ENCODE assay signal across 8 cellular contexts in genomic region chr19:47225746-47226425, GRCh38. TPM values are rescaled to one million over a fixed set of nuclear protein-coding genes. Genes with fewer than 3 reads are reported as not detected.
A peak's percentile ranks its signal among the peaks of the same experiment; 100 is the strongest.
DNase-seq lines count a peak whose midpoint lies in the region; ATAC-seq and TF ChIP-seq lines count a peak whose summit lies in the region.

No MANE protein-coding gene starts in this region.

- H3K27ac ChIP-seq in CD4-positive, alpha-beta T cell (ENCODE audit: low read depth, low read length): peak overlapping the region; percentile 85
- H3K27ac ChIP-seq in Peyer's patch: peak overlapping the region; percentile 97 to 100 (median 99)

- H3K36me3 Mint-ChIP-seq in CD4-positive, alpha-beta T cell (ENCODE audit: low read depth): peaks cover 15% of the 10 kb centered on the region
- no peaks in the 10 kb centered on the region for H3K36me3 Mint-ChIP-seq in IgD-negative memory B cell
- peaks cover 0 to 12% (median 0%) of the 10 kb centered on the region in 3 donors for H3K36me3 Mint-ChIP-seq in naive thymus-derived CD8-positive, alpha-beta T cell
- H3K36me3 Mint-ChIP-seq in stimulated activated effector memory CD8-positive, alpha-beta T cell treated with anti-CD3 and anti-CD28 coated beads, Interleukin-12 subunit alpha, Interleukin-12 subunit beta, amount 100 ng/mL, for 72 hours: peaks cover 53% of the 10 kb centered on the region

- H3K27me3 ChIP-seq in CD4-positive, alpha-beta T cell (ENCODE audit: control insufficient read depth, insufficient read depth, low read length): no peaks in the 10 kb centered on the region
- H3K27me3 ChIP-seq in Peyer's patch: no peaks in the 10 kb centered on the region

- H3K9me3 Mint-ChIP-seq in CD4-positive, alpha-beta T cell: no peaks in the 10 kb centered on the region
- no peaks in the 10 kb centered on the region for H3K9me3 Mint-ChIP-seq in IgD-negative memory B cell
- no peaks in the 10 kb centered on the region for H3K9me3 Mint-ChIP-seq in naive thymus-derived CD8-positive, alpha-beta T cell
- no peaks in the 10 kb centered on the region for H3K9me3 Mint-ChIP-seq in stimulated activated effector memory CD8-positive, alpha-beta T cell treated with anti-CD3 and anti-CD28 coated beads, Interleukin-12 subunit alpha, Interleukin-12 subunit beta, amount 100 ng/mL, for 72 hours

- peak overlapping the region; percentile 85 for H3K27ac Mint-ChIP-seq in CD4-positive, alpha-beta T cell
- H3K27ac Mint-ChIP-seq in IgD-negative memory B cell: peak overlapping the region; percentile 79 to 93 (median 85)
- H3K27ac Mint-ChIP-seq in naive thymus-derived CD8-positive, alpha-beta T cell: peak overlapping the region; percentile 6 to 94 (median 88)
- H3K27ac Mint-ChIP-seq in stimulated activated effector memory CD8-positive, alpha-beta T cell treated with anti-CD3 and anti-CD28 coated beads, Interleukin-12 subunit alpha, Interleukin-12 subunit beta, amount 100 ng/mL, for 72 hours: peak overlapping the region; percentile 96

- H3K36me3 ChIP-seq in Peyer's patch: peaks cover 0 to 15% (median 0%) of the 10 kb centered on the region in 3 donors

- DNase-seq in CD4-positive, alpha-beta T cell: peak; percentile 79 to 91 (median 83)
- peak; percentile 87 to 94 (median 93) for DNase-seq in Peyer's patch
- DNase-seq in activated T-helper 1 cell treated with anti-CD3 and anti-CD28 coated beads, Interleukin-2, amount 50 U/mL, for 16 hours (ENCODE audit: low read depth in 1 of 2, low spot score in 1 of 2): peak; percentile 77 to 80
- peak; percentile 78 for DNase-seq in fibroblast of mammary gland (ENCODE audit: low read depth)
- DNase-seq in naive thymus-derived CD8-positive, alpha-beta T cell: peak; percentile 81 to 91 (median 86)
- DNase-seq in stimulated activated effector memory CD8-positive, alpha-beta T cell treated with anti-CD3 and anti-CD28 coated beads, Interleukin-12 subunit alpha, Interleukin-12 subunit beta, amount 100 ng/mL, for 72 hours (ENCODE audit: low spot score in 2 of 2): peak; percentile 90 to 95

- peak overlapping the region; percentile 72 for H3K4me3 Mint-ChIP-seq in CD4-positive, alpha-beta T cell
- peak overlapping the region; percentile 50 to 80 (median 64) for H3K4me3 Mint-ChIP-seq in IgD-negative memory B cell
- peak overlapping the region in 9 of 10 donors; percentile 61 to 89 (median 75) for H3K4me3 Mint-ChIP-seq in naive thymus-derived CD8-positive, alpha-beta T cell
- no peak overlapping the region for H3K4me3 Mint-ChIP-seq in stimulated activated effector memory CD8-positive, alpha-beta T cell treated with anti-CD3 and anti-CD28 coated beads, Interleukin-12 subunit alpha, Interleukin-12 subunit beta, amount 100 ng/mL, for 72 hours

- peaks cover 15% of the 10 kb centered on the region for H3K4me1 Mint-ChIP-seq in CD4-positive, alpha-beta T cell (ENCODE audit: low read depth)
- peaks cover 3 to 11% (median 5%) of the 10 kb centered on the region in 3 donors for H3K4me1 Mint-ChIP-seq in IgD-negative memory B cell
- H3K4me1 Mint-ChIP-seq in naive thymus-derived CD8-positive, alpha-beta T cell: peaks cover 6 to 21% (median 12%) of the 10 kb centered on the region in 4 donors
- H3K4me1 Mint-ChIP-seq in stimulated activated effector memory CD8-positive, alpha-beta T cell treated with anti-CD3 and anti-CD28 coated beads, Interleukin-12 subunit alpha, Interleukin-12 subunit beta, amount 100 ng/mL, for 72 hours: peaks cover 13% of the 10 kb centered on the region

- peaks cover 4 to 42% (median 25%) of the 10 kb centered on the region in 4 donors for H3K4me1 ChIP-seq in Peyer's patch

- no peaks in the 10 kb centered on the region for H3K9me3 ChIP-seq in CD4-positive, alpha-beta T cell (ENCODE audit: control insufficient read depth, low read length)
- no peaks in the 10 kb centered on the region for H3K9me3 ChIP-seq in Peyer's patch

- no peak for TF ChIP-seq CTCF in CD4-positive, alpha-beta T cell (IDR thresholded peaks at IDR 0.05)
- TF ChIP-seq CTCF in Peyer's patch (IDR thresholded peaks at IDR 0.05): peak; percentile 38 to 71 (median 62)
- no peak for TF ChIP-seq CTCF in fibroblast of mammary gland (conservative IDR thresholded peaks at IDR 0.05; ENCODE audit: control insufficient read depth, insufficient read depth, low read depth, low read length)

- intact Hi-C loops in CD4-positive, alpha-beta T cell (cut with DNase I, micrococcal nuclease): loop anchor here in 1 of 2 experiments (1.0 to 5.0 kb wide), 2 partner anchors 48 to 79 kb away; partner anchors contain the start of gene INAFM1

- peak; percentile 54 for ATAC-seq in CD4-positive, alpha-beta T cell (ENCODE audit: poor library complexity)
- peak; percentile 36 for ATAC-seq in GM19463 (IDR thresholded peaks at IDR 0.05; ENCODE audit: unreplicated experiment)
- ATAC-seq in naive thymus-derived CD8-positive, alpha-beta T cell: peak; percentile 55 to 62
- peak; percentile 80 for ATAC-seq in stimulated activated effector memory CD8-positive, alpha-beta T cell treated with anti-CD3 and anti-CD28 coated beads, Interleukin-12 subunit alpha, Interleukin-12 subunit beta, amount 100 ng/mL, for 72 hours

- H3K27me3 Mint-ChIP-seq in CD4-positive, alpha-beta T cell: no peaks in the 10 kb centered on the region
- peaks cover 3% of the 10 kb centered on the region for H3K27me3 Mint-ChIP-seq in IgD-negative memory B cell
- H3K27me3 Mint-ChIP-seq in naive thymus-derived CD8-positive, alpha-beta T cell: no peaks in the 10 kb centered on the region

- CTCF ChIA-PET in CD4-positive, alpha-beta T cell (lab: Charles Lee): interaction anchor here (0.6 to 4.9 kb wide), 15 partner anchors 11 to 1455 kb away, joined by 3 to 63 read pairs (median 3); partner anchors contain the start of gene DHX34

- TF ChIP-seq POLR2A in Peyer's patch (IDR thresholded peaks at IDR 0.05): peak; percentile 100

- H3K4me3 ChIP-seq in Peyer's patch (peak overlapping the region; percentile 47 to 96 (median 80)), fibroblast of mammary gland (ENCODE audit: control insufficient read depth, low read depth, low read length) (no peak overlapping the region)

- POLR2A ChIA-PET in CD4-positive, alpha-beta T cell (lab: Charles Lee): interaction anchor here (0.5 to 3.6 kb wide), 23 partner anchors 8 to 437 kb away, joined by 3 to 49 read pairs (median 7); partner anchors contain the start of genes CCDC9, INAFM1, SAE1 and SLC1A5
- POLR2A ChIA-PET in naive thymus-derived CD8-positive, alpha-beta T cell (lab: Charles Lee): interaction anchor here (0.6 to 7.4 kb wide), 23 partner anchors 9 to 945 kb away, joined by 3 to 116 read pairs (median 7); partner anchors contain the start of genes CCDC9, INAFM1, SAE1 and ZC3H4

RNA-seq across cellular contexts. Expression of gene BBC3, which starts 5.1 kb away (rescaled TPM):
- total RNA-seq in CD4-positive, alpha-beta T cell: 10 to 100 TPM; 39.8 to 42.1 TPM
- 5.1 TPM for polyA plus RNA-seq in IgD-negative memory B cell
- 10 to 100 TPM in 1 of 4 donors, 1 to 10 TPM in 3; 4.1 to 10.0 (median 5.5) TPM for total RNA-seq in Peyer's patch
- total RNA-seq in naive thymus-derived CD8-positive, alpha-beta T cell: 10 to 100 TPM; 37.0 to 37.4 TPM
- 10 to 100 TPM in 1 of 3 donors, 1 to 10 TPM in 2; 7.2 to 13.0 (median 7.3) TPM for polyA plus RNA-seq in naive thymus-derived CD8-positive, alpha-beta T cell

RNA-seq across cellular contexts. Expression of gene CCDC9, which starts 30.4 kb away (rescaled TPM):
- 10 to 100 TPM; 68.5 to 74.3 TPM for total RNA-seq in CD4-positive, alpha-beta T cell
- 16.0 TPM for polyA plus RNA-seq in IgD-negative memory B cell
- total RNA-seq in Peyer's patch: 100 to 1,000 TPM in 1 of 4 donors, 10 to 100 TPM in 3; 12.1 to 104 (median 35.8) TPM
- total RNA-seq in naive thymus-derived CD8-positive, alpha-beta T cell: 10 to 100 TPM; 53.0 to 53.1 TPM
- polyA plus RNA-seq in naive thymus-derived CD8-positive, alpha-beta T cell: 10 to 100 TPM in 1 of 3 donors, 1 to 10 TPM in 2; 5.0 to 10.8 (median 7.1) TPM

RNA-seq across cellular contexts. Expression of gene INAFM1, which starts 48.8 kb away (rescaled TPM):
- total RNA-seq in CD4-positive, alpha-beta T cell: 10 to 100 TPM; 16.9 to 19.3 TPM
- polyA plus RNA-seq in IgD-negative memory B cell: 2.3 TPM
- 10 to 100 TPM in 2 of 4 donors, 1 to 10 TPM in 2; 6.1 to 23.9 (median 12.8) TPM for total RNA-seq in Peyer's patch
- total RNA-seq in naive thymus-derived CD8-positive, alpha-beta T cell: 10 to 100 TPM; 17.6 to 19.7 TPM
- polyA plus RNA-seq in naive thymus-derived CD8-positive, alpha-beta T cell: 1 to 10 TPM; 2.4 to 5.3 (median 3.4) TPM

Comparison
In these comparisons a context has a peak if more than half of its experiments do, and no peak if none do; other contexts are left out.
1. CTCF ChIP-seq: peak in Peyer's patch (6 of 6); none in CD4-positive, alpha-beta T cell (single experiment) and fibroblast of mammary gland (single experiment).
2. Peak in every context shown above with its lines, with median percentiles within 50 percentile points of each other: ATAC-seq, DNase-seq and H3K27ac Mint-ChIP-seq.